ENCODE assay signal across 32 cellular contexts in the genomic region with DNA sequence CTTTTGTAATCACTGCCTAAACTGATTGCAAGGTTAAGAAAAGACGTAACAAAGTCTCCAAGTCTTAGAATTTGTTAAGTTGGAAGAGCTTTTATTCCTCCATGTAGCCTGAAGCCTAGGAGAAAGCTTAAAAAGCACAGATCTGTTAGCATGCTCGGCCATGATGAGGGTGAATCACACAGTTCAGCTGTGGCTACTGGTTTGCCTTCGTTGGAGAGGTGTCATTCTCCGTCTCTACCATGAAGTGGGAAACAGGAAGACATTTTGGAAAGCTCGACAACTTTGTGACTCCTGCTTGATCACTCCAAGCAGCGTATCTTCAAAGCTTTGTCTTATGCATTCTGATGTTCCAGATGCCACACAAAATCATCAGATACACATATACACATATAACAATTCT. TPM values are rescaled to one million over a fixed set of nuclear protein-coding genes. Genes with fewer than 3 reads are reported as not detected.
DNase-seq lines count a peak whose midpoint lies in the region; ATAC-seq, FAIRE-seq and TF ChIP-seq lines count a peak whose summit lies in the region.
"Had no signal": no experiment of that assay in that cellular context is flagged by ENCODE, and none has a peak within 500 bp of the region (broad histone marks: within the 10 kb centered on the region; RNA-seq: fewer than 3 reads in every experiment).

No MANE protein-coding gene starts in this region.

- no TSS peak for BruUV-seq in HepG2 (replicated peaks; lab: Mats Ljungman, UMichigan)

- H3K27me3 ChIP-seq in adrenal gland (no peaks in the 10 kb centered on the region), left ventricle myocardium inferior (ENCODE audit: low read depth) (no peaks in the 10 kb centered on the region), muscle layer of duodenum (ENCODE audit: low read depth, low read length) (no peaks in the 10 kb centered on the region), thoracic aorta (replicated peaks; ENCODE audit: insufficient read depth) (no peaks in the 10 kb centered on the region), HepG2 (ENCODE audit: control insufficient read depth in 1 of 2, insufficient read depth in 2 of 2, low read length in 2 of 2) (no peaks in the 10 kb centered on the region)
- H3K27me3 ChIP-seq: breast epithelium, spleen, tibial nerve had no signal

- TF ChIP-seq POLR2A in adrenal gland (IDR thresholded peaks at IDR 0.05) (no peak), HepG2 (IDR thresholded peaks at IDR 0.05; ENCODE audit: insufficient read depth in 1 of 2, low read depth in 2 of 2, low read length in 2 of 2) (no peak)

- peaks cover 11 to 55% of the 10 kb centered on the region in 2 donors for H3K4me1 ChIP-seq in adrenal gland (replicated peaks in 1 of 2)
- H3K4me1 ChIP-seq in left ventricle myocardium inferior: peaks cover 69% of the 10 kb centered on the region
- peaks cover 7 to 25% of the 10 kb centered on the region in 2 donors for H3K4me1 ChIP-seq in muscle layer of duodenum (ENCODE audit: control insufficient read depth in 1 of 2, insufficient read depth in 2 of 2, low read length in 2 of 2)
- H3K4me1 ChIP-seq in thoracic aorta (ENCODE audit: control insufficient read depth in 1 of 2, low read depth in 2 of 2): peaks cover 47 to 63% of the 10 kb centered on the region in 2 donors
- H3K4me1 ChIP-seq in HepG2 (ENCODE audit: insufficient read depth, low read length): peaks cover 6% of the 10 kb centered on the region; the same call in 1 of the 2 replicates
- H3K4me1 ChIP-seq: breast epithelium had no signal

- TF ChIP-seq CTCF in adrenal gland (IDR thresholded peaks at IDR 0.05) (no peak), left ventricle myocardium inferior (IDR thresholded peaks at IDR 0.05; ENCODE audit: borderline replicate concordance) (no peak), thoracic aorta (IDR thresholded peaks at IDR 0.05) (no peak), HepG2 (CRISPR knock-in tag; IDR thresholded peaks at IDR 0.05) (no peak)

- H3K36me3 ChIP-seq in adrenal gland (replicated peaks in 1 of 2): no peaks in the 10 kb centered on the region
- H3K36me3 ChIP-seq in left ventricle myocardium inferior: no peaks in the 10 kb centered on the region
- no peaks in the 10 kb centered on the region for H3K36me3 ChIP-seq in muscle layer of duodenum (ENCODE audit: control insufficient read depth in 1 of 2, insufficient read depth in 2 of 2, low read length in 2 of 2)
- H3K36me3 ChIP-seq in thoracic aorta: no peaks in the 10 kb centered on the region
- H3K36me3 ChIP-seq in HepG2 (replicated peaks in 1 of 2; ENCODE audit: control insufficient read depth in 1 of 2, insufficient read depth in 2 of 2, low read length in 2 of 2): no peaks in the 10 kb centered on the region
- H3K36me3 ChIP-seq: breast epithelium, tibial nerve had no signal

- no peaks in the 10 kb centered on the region for H3K9me3 ChIP-seq in adrenal gland (replicated peaks in 1 of 3)
- no peaks in the 10 kb centered on the region for H3K9me3 ChIP-seq in left ventricle myocardium inferior (replicated peaks)
- H3K9me3 ChIP-seq in muscle layer of duodenum (ENCODE audit: control insufficient read depth in 1 of 2, low read length in 2 of 2): no peaks in the 10 kb centered on the region
- H3K9me3 ChIP-seq in thoracic aorta: no peaks in the 10 kb centered on the region
- no peaks in the 10 kb centered on the region for H3K9me3 ChIP-seq in HepG2 (ENCODE audit: low read length)
- H3K9me3 ChIP-seq: breast epithelium, spleen, tibial nerve had no signal

- intact Hi-C loops in adrenal gland (cut with DNase I): no loop called here
- intact Hi-C loops in left ventricle myocardium inferior (cut with micrococcal nuclease): no loop called here
- intact Hi-C loops in HepG2 (cut with micrococcal nuclease; ENCODE audit: unreplicated experiment): no loop called here

- no peak overlapping the region for H2AFZ ChIP-seq in HepG2 (ENCODE audit: low read length)

- H3K79me2 ChIP-seq in HepG2 (ENCODE audit: insufficient read depth, low read length): no peaks in the 10 kb centered on the region

- peak in 5 of 7 donors; percentile 39 to 53 (median 45) for DNase-seq in adrenal gland
- no peak for DNase-seq in left ventricle myocardium inferior
- no peak for DNase-seq in thoracic aorta (ENCODE audit: low spot score)
- no peak for DNase-seq in HuH-7.5 (ENCODE audit: low spot score)
- DNase-seq in mesenteric fat pad (ENCODE audit: low spot score): no peak
- no peak for DNase-seq in HepG2 (ENCODE audit: low spot score)
- DNase-seq: ACHN; activated CD4-positive, alpha-beta T cell treated with anti-CD3 and anti-CD28 coated beads for 36 hours; activated CD8-positive, alpha-beta memory T cell treated with anti-CD3 and anti-CD28 coated beads, Interleukin-2, amount 50 U/mL, for 48 hours; activated CD8-positive, alpha-beta T cell treated with anti-CD3 and anti-CD28 coated beads for 36 hours; activated naive CD4-positive, alpha-beta T cell treated with anti-CD3 and anti-CD28 coated beads, Interleukin-2, amount 10 ng/mL, durations not matched to agents 7 days and 5 days; amniotic stem cell; CD4-positive, alpha-beta memory T cell; effector CD4-positive, alpha-beta T cell; head of caudate nucleus; NCI-H1436; NCI-H2081; NCI-H526; SHP77 treated with DMSO at 0.1 percent for 48 hours; spleen; stimulated activated CD8-positive, alpha-beta memory T cell treated with anti-CD3 and anti-CD28 coated beads, Interleukin-4, amount 100 ng/mL, for 48 hours; T-helper 9 cell had no signal

- H3K4me3 ChIP-seq in adrenal gland: peak overlapping the region in 1 of 4 donors; percentile 9
- H3K4me3 ChIP-seq in left ventricle myocardium inferior: peak overlapping the region; percentile 65
- no peak overlapping the region for H3K4me3 ChIP-seq in muscle layer of duodenum (ENCODE audit: low read depth in 1 of 2, low read length in 2 of 2)
- no peak overlapping the region for H3K4me3 ChIP-seq in thoracic aorta
- no peak overlapping the region for H3K4me3 ChIP-seq in HepG2 (replicated peaks in 1 of 3; ENCODE audit: insufficient read depth in 1 of 3, low read depth in 2 of 3, low read length in 3 of 3)
- H3K4me3 ChIP-seq: breast epithelium, lung, spleen, tibial nerve had no signal

- FAIRE-seq in HepG2 (lab: Jason Lieb, UNC): no peak
- FAIRE-seq: GM18507, H54 had no signal

- H4K20me1 ChIP-seq in HepG2 (ENCODE audit: insufficient read depth, low read length): no peaks in the 10 kb centered on the region; the same call in 1 of the 2 replicates

- WGBS in adrenal gland, 4 donors: 54 to 66% (median 62%) methylated on average over 6 of the region's 6 CpGs
- 94% methylated on average over 6 of the region's 6 CpGs for WGBS in HepG2 (ENCODE audit: low lambda C conversion rate)

- H3K27ac ChIP-seq in adrenal gland: peak overlapping the region; percentile 1 to 82 (median 59)
- H3K27ac ChIP-seq in left ventricle myocardium inferior (replicated peaks): peak overlapping the region; percentile 87
- H3K27ac ChIP-seq in muscle layer of duodenum (ENCODE audit: low read length): peak overlapping the region; percentile 50
- H3K27ac ChIP-seq in thoracic aorta: peak overlapping the region; percentile 78 to 95
- no peak overlapping the region for H3K27ac ChIP-seq in HepG2 (ENCODE audit: extremely low read length, insufficient read depth, low read length)
- H3K27ac ChIP-seq: spleen had no signal

- CTCF ChIA-PET in HepG2 (lab: Yijun Ruan, JAX; ENCODE audit: low intra/inter-chr PET ratio, low total read pairs): no interaction called here

- no peak overlapping the region for H3K9ac ChIP-seq in HepG2 (ENCODE audit: insufficient read depth, low read depth, low read length)

- H3K4me2 ChIP-seq in HepG2 (ENCODE audit: low read depth, low read length): no peak overlapping the region

- in situ Hi-C loops in HepG2 (cut with HindIII; ENCODE audit: extremely low pct_ligation_motif_present, low pct_unique_long_range_greater_than_20kb): no loop called here

- ATAC-seq in thoracic aorta (ENCODE audit: insufficient number of reproducible peaks, low FRiP score, low read depth) (no peak), GM18868 (IDR thresholded peaks at IDR 0.05; ENCODE audit: unreplicated experiment) (no peak), HepG2 (no peak)
- ATAC-seq: activated CD4-positive, alpha-beta T cell treated with anti-CD3 and anti-CD28 coated beads for 36 hours; activated CD8-positive, alpha-beta T cell treated with anti-CD3 and anti-CD28 coated beads for 36 hours; Panc1 had no signal

- POLR2A ChIA-PET in HepG2 (lab: Yijun Ruan, JAX): no interaction called here

- TF ChIP-seq RAD21 in HepG2 (CRISPR knock-in tag; IDR thresholded peaks at IDR 0.05): no peak

- TF ChIP-seq EP300 in HepG2 (IDR thresholded peaks at IDR 0.05; ENCODE audit: low read depth in 2 of 2, low read length in 2 of 2): no peak
- no peak for TF ChIP-seq EP300 in HepG2 (CRISPR knock-in tag; IDR thresholded peaks at IDR 0.05; ENCODE audit: borderline replicate concordance)

RNA-seq across cellular contexts. Expression of gene DCP1B, which starts 27.1 kb away (rescaled TPM):
- total RNA-seq in adrenal gland: 10 to 100 TPM; 12.4 to 47.9 (median 37.5) TPM
- 10 to 100 TPM; 12.4 to 29.0 (median 13.3) TPM for polyA plus RNA-seq in adrenal gland
- total RNA-seq in left ventricle myocardium inferior: 1.7 TPM
- 10 to 100 TPM; 16.6 to 19.5 TPM for total RNA-seq in thoracic aorta
- 8.0 TPM for total RNA-seq in mesenteric fat pad
- 11.4 and 12.4 TPM in 2 replicates for total RNA-seq in HepG2 (2016; rRNA removed; fragmentation: Illumina TruSeq; extraction: Trizol)
- 3.3 and 4.0 TPM in 2 replicates for total RNA-seq in HepG2 (2016; cell fraction: cytosol; rRNA removed; fragmentation: Illumina TruSeq; extraction: Trizol; ENCODE audit: low read depth)
- total RNA-seq in HepG2 (2016; cell fraction: insoluble cytoplasmic fraction; rRNA removed; fragmentation: Illumina TruSeq; extraction: Trizol): 9.6 and 11.0 TPM in 2 replicates
- 7.1 and 7.7 TPM in 2 replicates for total RNA-seq in HepG2 (2016; cell fraction: membrane; rRNA removed; fragmentation: Illumina TruSeq; extraction: Trizol)
- total RNA-seq in HepG2 (2016; cell fraction: nucleus; rRNA removed; fragmentation: Illumina TruSeq; extraction: Trizol): 10.9 and 11.0 TPM in 2 replicates
- polyA plus RNA-seq in HepG2 (2011; rRNA removed): 25.3 and 27.2 TPM in 2 replicates
- 20.2 and 21.1 TPM in 2 replicates for polyA plus RNA-seq in HepG2 (2011; cell fraction: cytosol; rRNA removed)
- 14.4 and 15.0 TPM in 2 replicates for polyA plus RNA-seq in HepG2 (2011; cell fraction: nucleus; rRNA removed)
- polyA plus RNA-seq in HepG2 (2012): 10.1 and 10.6 TPM in 2 replicates
- 2.5 and 2.6 TPM in 2 replicates for polyA plus RNA-seq in HepG2 (2016; cell fraction: cytosol; fragmentation: Illumina TruSeq; extraction: Trizol; ENCODE audit: low read depth)
- polyA plus RNA-seq in HepG2 (2016; cell fraction: insoluble cytoplasmic fraction; fragmentation: Illumina TruSeq; extraction: Trizol; ENCODE audit: low read depth): 17.4 and 17.9 TPM in 2 replicates
- polyA plus RNA-seq in HepG2 (2016; cell fraction: membrane; fragmentation: Illumina TruSeq; extraction: Trizol; ENCODE audit: low read depth): 4.7 and 4.9 TPM in 2 replicates
- polyA plus RNA-seq in HepG2 (2016; cell fraction: nucleus; fragmentation: Illumina TruSeq; extraction: Trizol; ENCODE audit: insufficient read depth, low read depth): 16.0 and 16.8 TPM in 2 replicates
- 7.5 and 22.8 TPM in 2 replicates for polyA minus RNA-seq in HepG2 (2011; rRNA and poly(A)+ RNA removed; ENCODE audit: low replicate concordance)
- 8.2 and 8.5 TPM in 2 replicates for polyA minus RNA-seq in HepG2 (2011; cell fraction: cytosol; rRNA and poly(A)+ RNA removed)
- polyA minus RNA-seq in HepG2 (2011; cell fraction: nucleus; rRNA and poly(A)+ RNA removed): 29.7 and 35.1 TPM in 2 replicates

RNA-seq across cellular contexts. Expression of gene CACNA2D4, which starts 58.7 kb away (rescaled TPM):
- total RNA-seq in adrenal gland (1 to 10 TPM in 6 of 8 donors, under 1 TPM in 2; 0.54 to 9.1 (median 4.2) TPM), left ventricle myocardium inferior (1.2 TPM), thoracic aorta (10 to 100 TPM in 1 of 2 donors, 1 to 10 TPM in 1; 8.7 to 12.3 TPM), mesenteric fat pad (8.8 TPM), HepG2 (2016; rRNA removed; fragmentation: Illumina TruSeq; extraction: Trizol) (7.2 and 14.2 TPM in 2 replicates)
- polyA plus RNA-seq in adrenal gland (1 to 10 TPM; 1.4 to 4.4 (median 3.1) TPM), HepG2 (2011; rRNA removed) (136 and 160 TPM in 2 replicates)
- total RNA-seq in HepG2 (2016; cell fraction: cytosol; rRNA removed; fragmentation: Illumina TruSeq; extraction: Trizol; ENCODE audit: low read depth): 8.0 and 8.7 TPM in 2 replicates
- 8.0 and 14.5 TPM in 2 replicates for total RNA-seq in HepG2 (2016; cell fraction: insoluble cytoplasmic fraction; rRNA removed; fragmentation: Illumina TruSeq; extraction: Trizol)
- total RNA-seq in HepG2 (2016; cell fraction: membrane; rRNA removed; fragmentation: Illumina TruSeq; extraction: Trizol): 14.1 and 16.1 TPM in 2 replicates
- 15.5 and 18.8 TPM in 2 replicates for total RNA-seq in HepG2 (2016; cell fraction: nucleus; rRNA removed; fragmentation: Illumina TruSeq; extraction: Trizol)
- polyA plus RNA-seq in HepG2 (2011; cell fraction: cytosol; rRNA removed): 115 and 149 TPM in 2 replicates
- polyA plus RNA-seq in HepG2 (2011; cell fraction: nucleus; rRNA removed): 402 and 439 TPM in 2 replicates
- 73.6 and 103 TPM in 2 replicates for polyA plus RNA-seq in HepG2 (2012)
- polyA plus RNA-seq in HepG2 (2016; cell fraction: cytosol; fragmentation: Illumina TruSeq; extraction: Trizol; ENCODE audit: low read depth): 7.6 and 9.3 TPM in 2 replicates
- 10.4 and 11.5 TPM in 2 replicates for polyA plus RNA-seq in HepG2 (2016; cell fraction: insoluble cytoplasmic fraction; fragmentation: Illumina TruSeq; extraction: Trizol; ENCODE audit: low read depth)
- 13.7 and 16.7 TPM in 2 replicates for polyA plus RNA-seq in HepG2 (2016; cell fraction: membrane; fragmentation: Illumina TruSeq; extraction: Trizol; ENCODE audit: low read depth)
- 27.6 and 41.2 TPM in 2 replicates for polyA plus RNA-seq in HepG2 (2016; cell fraction: nucleus; fragmentation: Illumina TruSeq; extraction: Trizol; ENCODE audit: insufficient read depth, low read depth)
- 202 TPM in 1 of 2 replicates, not detected in the other for polyA minus RNA-seq in HepG2 (2011; rRNA and poly(A)+ RNA removed; ENCODE audit: low replicate concordance)
- 42.4 and 44.5 TPM in 2 replicates for polyA minus RNA-seq in HepG2 (2011; cell fraction: cytosol; rRNA and poly(A)+ RNA removed)
- polyA minus RNA-seq in HepG2 (2011; cell fraction: nucleus; rRNA and poly(A)+ RNA removed): 135 and 155 TPM in 2 replicates
- total RNA-seq: osteocyte had no signal
- polyA plus RNA-seq: neural cell had no signal

Comparison
In these comparisons a context has a peak if more than half of its experiments do, and no peak if none do; other contexts are left out.
1. DNase-seq: peak in adrenal gland (5 of 7); none in left ventricle myocardium inferior (single experiment), thoracic aorta (single experiment), HuH-7.5 (single experiment), mesenteric fat pad (single experiment) and HepG2 (single experiment).